In the genomic region with DNA sequence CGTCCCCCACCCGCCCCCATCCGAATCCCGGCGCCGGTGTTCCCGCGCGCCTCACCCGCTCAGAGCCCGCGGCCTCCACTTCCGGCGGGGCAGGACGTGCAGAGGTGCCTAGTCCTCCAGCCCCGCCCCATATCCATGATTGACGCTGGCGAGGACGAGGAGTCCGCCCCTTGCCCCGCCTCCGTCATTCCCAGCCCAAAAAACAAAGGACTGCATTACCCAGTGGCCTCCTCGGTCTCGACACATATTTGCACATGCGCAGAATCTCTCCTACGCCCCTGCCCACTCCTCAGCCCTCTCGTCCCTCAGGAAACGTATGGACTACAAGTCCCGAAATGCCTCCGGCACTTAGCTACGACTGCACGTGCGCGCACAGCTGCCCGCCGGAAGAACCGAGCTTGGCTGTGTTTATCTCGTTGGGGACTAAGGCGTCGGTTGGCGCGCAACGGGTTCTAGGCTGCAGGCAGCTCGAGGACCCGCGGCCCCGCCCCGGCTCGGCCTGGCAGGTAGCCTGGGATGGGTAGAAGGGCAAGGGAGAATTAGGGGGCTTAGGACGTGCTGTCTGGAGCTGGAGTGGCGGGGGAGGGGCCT, we compare ENCODE assay signal across 1 cellular context.
TF ChIP-seq lines count a peak whose summit lies in the region.

A gene with protein sequence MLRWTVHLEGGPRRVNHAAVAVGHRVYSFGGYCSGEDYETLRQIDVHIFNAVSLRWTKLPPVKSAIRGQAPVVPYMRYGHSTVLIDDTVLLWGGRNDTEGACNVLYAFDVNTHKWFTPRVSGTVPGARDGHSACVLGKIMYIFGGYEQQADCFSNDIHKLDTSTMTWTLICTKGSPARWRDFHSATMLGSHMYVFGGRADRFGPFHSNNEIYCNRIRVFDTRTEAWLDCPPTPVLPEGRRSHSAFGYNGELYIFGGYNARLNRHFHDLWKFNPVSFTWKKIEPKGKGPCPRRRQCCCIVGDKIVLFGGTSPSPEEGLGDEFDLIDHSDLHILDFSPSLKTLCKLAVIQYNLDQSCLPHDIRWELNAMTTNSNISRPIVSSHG (plus strand): TSS at position 407 of the 591 bp plus-strand sequence. CDS start 2,944 bp downstream, outside the sequence.
Gene MEA1, minus strand, starts transcription at position 104 of the 591 bp plus-strand sequence. CDS start 133 bp downstream, outside the sequence.

TF ChIP-seq in HepG2, 621 proteins besides CTCF, POLR2A, EP300 and RAD21 (continued from another document and continues in another):
- TF ChIP-seq, protein P1, sequence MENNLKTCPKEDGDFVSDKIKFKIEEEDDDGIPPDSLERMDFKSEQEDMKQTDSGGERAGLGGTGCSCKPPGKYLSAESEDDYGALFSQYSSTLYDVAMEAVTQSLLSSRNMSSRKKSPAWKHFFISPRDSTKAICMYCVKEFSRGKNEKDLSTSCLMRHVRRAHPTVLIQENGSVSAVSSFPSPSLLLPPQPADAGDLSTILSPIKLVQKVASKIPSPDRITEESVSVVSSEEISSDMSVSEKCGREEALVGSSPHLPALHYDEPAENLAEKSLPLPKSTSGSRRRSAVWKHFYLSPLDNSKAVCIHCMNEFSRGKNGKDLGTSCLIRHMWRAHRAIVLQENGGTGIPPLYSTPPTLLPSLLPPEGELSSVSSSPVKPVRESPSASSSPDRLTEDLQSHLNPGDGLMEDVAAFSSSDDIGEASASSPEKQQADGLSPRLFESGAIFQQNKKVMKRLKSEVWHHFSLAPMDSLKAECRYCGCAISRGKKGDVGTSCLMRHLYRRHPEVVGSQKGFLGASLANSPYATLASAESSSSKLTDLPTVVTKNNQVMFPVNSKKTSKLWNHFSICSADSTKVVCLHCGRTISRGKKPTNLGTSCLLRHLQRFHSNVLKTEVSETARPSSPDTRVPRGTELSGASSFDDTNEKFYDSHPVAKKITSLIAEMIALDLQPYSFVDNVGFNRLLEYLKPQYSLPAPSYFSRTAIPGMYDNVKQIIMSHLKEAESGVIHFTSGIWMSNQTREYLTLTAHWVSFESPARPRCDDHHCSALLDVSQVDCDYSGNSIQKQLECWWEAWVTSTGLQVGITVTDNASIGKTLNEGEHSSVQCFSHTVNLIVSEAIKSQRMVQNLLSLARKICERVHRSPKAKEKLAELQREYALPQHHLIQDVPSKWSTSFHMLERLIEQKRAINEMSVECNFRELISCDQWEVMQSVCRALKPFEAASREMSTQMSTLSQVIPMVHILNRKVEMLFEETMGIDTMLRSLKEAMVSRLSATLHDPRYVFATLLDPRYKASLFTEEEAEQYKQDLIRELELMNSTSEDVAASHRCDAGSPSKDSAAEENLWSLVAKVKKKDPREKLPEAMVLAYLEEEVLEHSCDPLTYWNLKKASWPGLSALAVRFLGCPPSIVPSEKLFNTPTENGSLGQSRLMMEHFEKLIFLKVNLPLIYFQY (CRISPR knock-in tag; IDR thresholded peaks at IDR 0.05; ENCODE audit: borderline replicate concordance), result 0 out of 2 replicates have a peak, but pooled peaks have one; percentile 23
- TF ChIP-seq TEAD2 (CRISPR knock-in tag; IDR thresholded peaks at IDR 0.05), result no peak
- no peak for TF ChIP-seq IKZF1 (IDR thresholded peaks at IDR 0.05)
- TF ChIP-seq, protein P2, sequence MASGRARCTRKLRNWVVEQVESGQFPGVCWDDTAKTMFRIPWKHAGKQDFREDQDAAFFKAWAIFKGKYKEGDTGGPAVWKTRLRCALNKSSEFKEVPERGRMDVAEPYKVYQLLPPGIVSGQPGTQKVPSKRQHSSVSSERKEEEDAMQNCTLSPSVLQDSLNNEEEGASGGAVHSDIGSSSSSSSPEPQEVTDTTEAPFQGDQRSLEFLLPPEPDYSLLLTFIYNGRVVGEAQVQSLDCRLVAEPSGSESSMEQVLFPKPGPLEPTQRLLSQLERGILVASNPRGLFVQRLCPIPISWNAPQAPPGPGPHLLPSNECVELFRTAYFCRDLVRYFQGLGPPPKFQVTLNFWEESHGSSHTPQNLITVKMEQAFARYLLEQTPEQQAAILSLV (CRISPR knock-in tag; IDR thresholded peaks at IDR 0.05; ENCODE audit: borderline replicate concordance), result no peak; the same call in 1 of the 2 replicates
- TF ChIP-seq ZNF883 (CRISPR knock-in tag; IDR thresholded peaks at IDR 0.05; ENCODE audit: not compliant biosample characterization), result peak; percentile 43
- no peak for TF ChIP-seq ZNF382 (CRISPR knock-in tag; IDR thresholded peaks at IDR 0.05; ENCODE audit: borderline replicate concordance)
- no peak for TF ChIP-seq ZNF235 (CRISPR knock-in tag; IDR thresholded peaks at IDR 0.05; ENCODE audit: borderline replicate concordance)
- peak; percentile 60; the same call in 1 of the 2 replicates for TF ChIP-seq TRAFD1 (CRISPR knock-in tag; IDR thresholded peaks at IDR 0.05; ENCODE audit: borderline replicate concordance)
- no peak for TF ChIP-seq NFE2L1 (CRISPR knock-in tag; IDR thresholded peaks at IDR 0.05; ENCODE audit: borderline replicate concordance)
- 0 out of 2 replicates have a peak, but pooled peaks have one; percentile 12 for TF ChIP-seq ZC3H13 (CRISPR knock-in tag; IDR thresholded peaks at IDR 0.05)
- TF ChIP-seq MTA3 (CRISPR knock-in tag; IDR thresholded peaks at IDR 0.05), result no peak
- TF ChIP-seq U2AF1 (optimal IDR thresholded peaks at IDR 0.05; ENCODE audit: low read depth, low read length), result no peak
- no peak for TF ChIP-seq ZBTB39 (CRISPR knock-in tag; IDR thresholded peaks at IDR 0.05)
- no peak for TF ChIP-seq PRPF4 (IDR thresholded peaks at IDR 0.05; ENCODE audit: low read depth, low read length, poor library complexity, severe bottlenecking)
- TF ChIP-seq, protein P3, sequence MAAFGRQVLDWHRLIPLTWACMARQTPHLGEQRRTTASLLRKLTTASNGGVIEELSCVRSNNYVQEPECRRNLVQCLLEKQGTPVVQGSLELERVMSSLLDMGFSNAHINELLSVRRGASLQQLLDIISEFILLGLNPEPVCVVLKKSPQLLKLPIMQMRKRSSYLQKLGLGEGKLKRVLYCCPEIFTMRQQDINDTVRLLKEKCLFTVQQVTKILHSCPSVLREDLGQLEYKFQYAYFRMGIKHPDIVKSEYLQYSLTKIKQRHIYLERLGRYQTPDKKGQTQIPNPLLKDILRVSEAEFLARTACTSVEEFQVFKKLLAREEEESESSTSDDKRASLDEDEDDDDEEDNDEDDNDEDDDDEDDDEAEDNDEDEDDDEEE (CRISPR knock-in tag; IDR thresholded peaks at IDR 0.05), result 0 out of 2 replicates have a peak, but pooled peaks have one; percentile 7
- TF ChIP-seq, protein P4, sequence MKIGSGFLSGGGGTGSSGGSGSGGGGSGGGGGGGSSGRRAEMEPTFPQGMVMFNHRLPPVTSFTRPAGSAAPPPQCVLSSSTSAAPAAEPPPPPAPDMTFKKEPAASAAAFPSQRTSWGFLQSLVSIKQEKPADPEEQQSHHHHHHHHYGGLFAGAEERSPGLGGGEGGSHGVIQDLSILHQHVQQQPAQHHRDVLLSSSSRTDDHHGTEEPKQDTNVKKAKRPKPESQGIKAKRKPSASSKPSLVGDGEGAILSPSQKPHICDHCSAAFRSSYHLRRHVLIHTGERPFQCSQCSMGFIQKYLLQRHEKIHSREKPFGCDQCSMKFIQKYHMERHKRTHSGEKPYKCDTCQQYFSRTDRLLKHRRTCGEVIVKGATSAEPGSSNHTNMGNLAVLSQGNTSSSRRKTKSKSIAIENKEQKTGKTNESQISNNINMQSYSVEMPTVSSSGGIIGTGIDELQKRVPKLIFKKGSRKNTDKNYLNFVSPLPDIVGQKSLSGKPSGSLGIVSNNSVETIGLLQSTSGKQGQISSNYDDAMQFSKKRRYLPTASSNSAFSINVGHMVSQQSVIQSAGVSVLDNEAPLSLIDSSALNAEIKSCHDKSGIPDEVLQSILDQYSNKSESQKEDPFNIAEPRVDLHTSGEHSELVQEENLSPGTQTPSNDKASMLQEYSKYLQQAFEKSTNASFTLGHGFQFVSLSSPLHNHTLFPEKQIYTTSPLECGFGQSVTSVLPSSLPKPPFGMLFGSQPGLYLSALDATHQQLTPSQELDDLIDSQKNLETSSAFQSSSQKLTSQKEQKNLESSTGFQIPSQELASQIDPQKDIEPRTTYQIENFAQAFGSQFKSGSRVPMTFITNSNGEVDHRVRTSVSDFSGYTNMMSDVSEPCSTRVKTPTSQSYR (CRISPR knock-in tag; IDR thresholded peaks at IDR 0.05; ENCODE audit: borderline replicate concordance), result peak; percentile 72; the same call in 1 of the 2 replicates
- TF ChIP-seq ZFAT (CRISPR knock-in tag; conservative IDR thresholded peaks at IDR 0.05), result no peak
- TF ChIP-seq, protein P5, sequence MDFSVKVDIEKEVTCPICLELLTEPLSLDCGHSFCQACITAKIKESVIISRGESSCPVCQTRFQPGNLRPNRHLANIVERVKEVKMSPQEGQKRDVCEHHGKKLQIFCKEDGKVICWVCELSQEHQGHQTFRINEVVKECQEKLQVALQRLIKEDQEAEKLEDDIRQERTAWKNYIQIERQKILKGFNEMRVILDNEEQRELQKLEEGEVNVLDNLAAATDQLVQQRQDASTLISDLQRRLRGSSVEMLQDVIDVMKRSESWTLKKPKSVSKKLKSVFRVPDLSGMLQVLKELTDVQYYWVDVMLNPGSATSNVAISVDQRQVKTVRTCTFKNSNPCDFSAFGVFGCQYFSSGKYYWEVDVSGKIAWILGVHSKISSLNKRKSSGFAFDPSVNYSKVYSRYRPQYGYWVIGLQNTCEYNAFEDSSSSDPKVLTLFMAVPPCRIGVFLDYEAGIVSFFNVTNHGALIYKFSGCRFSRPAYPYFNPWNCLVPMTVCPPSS (IDR thresholded peaks at IDR 0.05), result no peak
- TF ChIP-seq ZNF747 (CRISPR knock-in tag; IDR thresholded peaks at IDR 0.05; ENCODE audit: borderline replicate concordance), result peak; percentile 83; the same call in 1 of the 2 replicates
- TF ChIP-seq ZNF17 (CRISPR knock-in tag; IDR thresholded peaks at IDR 0.05), result no peak
- TF ChIP-seq SETDB1 (CRISPR knock-in tag; IDR thresholded peaks at IDR 0.05; ENCODE audit: borderline replicate concordance), result no peak
- TF ChIP-seq NR2F6 (IDR thresholded peaks at IDR 0.05), result no peak
- TF ChIP-seq NR2F6 (CRISPR knock-in tag; IDR thresholded peaks at IDR 0.05), result peak; percentile 24; the same call in 1 of the 2 replicates
- TF ChIP-seq, protein P6, sequence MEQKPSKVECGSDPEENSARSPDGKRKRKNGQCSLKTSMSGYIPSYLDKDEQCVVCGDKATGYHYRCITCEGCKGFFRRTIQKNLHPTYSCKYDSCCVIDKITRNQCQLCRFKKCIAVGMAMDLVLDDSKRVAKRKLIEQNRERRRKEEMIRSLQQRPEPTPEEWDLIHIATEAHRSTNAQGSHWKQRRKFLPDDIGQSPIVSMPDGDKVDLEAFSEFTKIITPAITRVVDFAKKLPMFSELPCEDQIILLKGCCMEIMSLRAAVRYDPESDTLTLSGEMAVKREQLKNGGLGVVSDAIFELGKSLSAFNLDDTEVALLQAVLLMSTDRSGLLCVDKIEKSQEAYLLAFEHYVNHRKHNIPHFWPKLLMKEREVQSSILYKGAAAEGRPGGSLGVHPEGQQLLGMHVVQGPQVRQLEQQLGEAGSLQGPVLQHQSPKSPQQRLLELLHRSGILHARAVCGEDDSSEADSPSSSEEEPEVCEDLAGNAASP (CRISPR knock-in tag; IDR thresholded peaks at IDR 0.05; ENCODE audit: borderline replicate concordance), result no peak; the same call in 1 of the 2 replicates
- TF ChIP-seq ZNF432 (CRISPR knock-in tag; IDR thresholded peaks at IDR 0.05; ENCODE audit: borderline replicate concordance), result no peak
- TF ChIP-seq HNF4G (IDR thresholded peaks at IDR 0.05; ENCODE audit: borderline replicate concordance, low read depth, low read length), result no peak
- no peak for TF ChIP-seq HNF4G (CRISPR knock-in tag; IDR thresholded peaks at IDR 0.05; ENCODE audit: borderline replicate concordance, low read depth)
- TF ChIP-seq CCAR2 (optimal IDR thresholded peaks at IDR 0.05; ENCODE audit: low read depth, low read length), result no peak
- TF ChIP-seq ATRX (CRISPR knock-in tag; IDR thresholded peaks at IDR 0.05; ENCODE audit: borderline replicate concordance), result no peak
- TF ChIP-seq MTF2 (CRISPR knock-in tag; IDR thresholded peaks at IDR 0.05; ENCODE audit: borderline replicate concordance), result no peak
- no peak for TF ChIP-seq ZNF740 (CRISPR knock-in tag; IDR thresholded peaks at IDR 0.05)
- no peak for TF ChIP-seq U2AF2 (IDR thresholded peaks at IDR 0.05; ENCODE audit: low read depth, low read length)
- peak; percentile 57 for TF ChIP-seq ASH2L (IDR thresholded peaks at IDR 0.05; ENCODE audit: insufficient read length, low read depth, low read length)
- no peak for TF ChIP-seq SATB2 (CRISPR knock-in tag; IDR thresholded peaks at IDR 0.05)
- TF ChIP-seq, protein P7, sequence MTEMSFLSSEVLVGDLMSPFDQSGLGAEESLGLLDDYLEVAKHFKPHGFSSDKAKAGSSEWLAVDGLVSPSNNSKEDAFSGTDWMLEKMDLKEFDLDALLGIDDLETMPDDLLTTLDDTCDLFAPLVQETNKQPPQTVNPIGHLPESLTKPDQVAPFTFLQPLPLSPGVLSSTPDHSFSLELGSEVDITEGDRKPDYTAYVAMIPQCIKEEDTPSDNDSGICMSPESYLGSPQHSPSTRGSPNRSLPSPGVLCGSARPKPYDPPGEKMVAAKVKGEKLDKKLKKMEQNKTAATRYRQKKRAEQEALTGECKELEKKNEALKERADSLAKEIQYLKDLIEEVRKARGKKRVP (CRISPR knock-in tag; IDR thresholded peaks at IDR 0.05), result no peak
- TF ChIP-seq MXD3 (CRISPR knock-in tag; IDR thresholded peaks at IDR 0.05), result no peak
- TF ChIP-seq ZNF678 (CRISPR knock-in tag; IDR thresholded peaks at IDR 0.05), result no peak
